Comparison of ENCODE assay signal across 8 cellular contexts in the genomic region with DNA sequence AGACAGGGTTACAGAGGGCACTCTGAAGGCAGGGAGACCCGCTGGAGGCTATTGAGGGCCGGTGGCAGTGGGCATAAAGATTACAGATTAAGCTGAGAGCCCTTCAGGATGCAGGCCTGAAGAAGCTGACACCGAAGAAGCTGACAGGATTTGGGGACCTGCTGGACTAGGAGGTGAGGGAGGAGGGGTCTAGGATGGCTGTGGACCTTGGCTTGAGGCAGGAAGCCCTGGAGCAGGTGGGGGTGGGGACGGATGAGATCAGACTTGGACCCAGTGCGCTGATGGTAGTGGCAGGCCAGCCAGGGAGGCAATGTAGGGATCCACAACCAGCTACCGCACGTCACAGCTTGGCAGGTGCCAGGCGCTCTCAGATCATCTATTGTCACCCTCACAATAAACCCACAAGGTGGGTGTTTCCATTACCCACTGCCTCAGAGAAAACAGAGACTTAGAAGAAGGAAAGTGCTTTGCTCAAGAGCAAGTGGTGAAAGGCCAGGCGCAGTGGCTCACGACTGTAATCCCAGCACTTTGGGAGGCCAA. TPM values are rescaled to one million over a fixed set of nuclear protein-coding genes. Genes with fewer than 3 reads are reported as not detected.
DNase-seq lines count a peak whose midpoint lies in the region; TF ChIP-seq lines count a peak whose summit lies in the region.

No MANE protein-coding gene starts in this region.

- H3K23ac ChIP-seq in trophoblast cell (ENCODE audit: low read length) = no peak overlapping the region

- H3K4me1 ChIP-seq in effector memory CD4-positive, alpha-beta T cell (ENCODE audit: control insufficient read depth, insufficient read depth, low read length, poor library complexity, severe bottlenecking) = peaks cover 21% of the 10 kb centered on the region
- H3K4me1 ChIP-seq in trophoblast cell (ENCODE audit: control insufficient read depth in 1 of 2, insufficient read depth in 2 of 2, low read length in 2 of 2) (peaks cover 31 to 39% of the 10 kb centered on the region in 2 experiments), OCI-LY7 (ENCODE audit: insufficient read depth, low read length, poor library complexity, severe bottlenecking) (peaks cover 11% of the 10 kb centered on the region), A673 (ENCODE audit: insufficient read depth, low read length, poor library complexity, severe bottlenecking) (peaks cover 31% of the 10 kb centered on the region)

- no peaks in the 10 kb centered on the region for H4K20me1 ChIP-seq in OCI-LY7 (ENCODE audit: insufficient read depth, low read length)

- H2AFZ ChIP-seq in trophoblast cell (ENCODE audit: insufficient read depth, low read length, poor library complexity) (no peak overlapping the region), OCI-LY7 (ENCODE audit: low read length) (no peak overlapping the region)

- POLR2A ChIA-PET in OCI-LY7 (lab: Charles Lee) (interaction anchor here (0.6 kb wide), 2 partner anchors 15 to 1926 kb away, joined by 3 to 5 read pairs; no protein-coding TSS in a partner anchor), A673 (lab: Charles Lee; ENCODE audit: low non-redundant PET) (interaction anchor here (0.6 to 0.7 kb wide), 2 partner anchors 22 to 71 kb away, joined by 3 to 7 read pairs; a partner anchor contains a TSS)

- CTCF ChIA-PET in OCI-LY7 (lab: Charles Lee; ENCODE audit: unreplicated experiment) (interaction anchor here (0.7 kb wide), 1 partner anchor 13 kb away, joined by 11 read pairs; no protein-coding TSS in a partner anchor), A673 (lab: Charles Lee) (interaction anchor here (0.6 to 1.4 kb wide), 2 partner anchors 8 to 23 kb away, joined by 3 read pairs; no protein-coding TSS in a partner anchor)

- peak; percentile 41 for DNase-seq in NCI-H82 (lab: John Stamatoyannopoulos, UW)
- no peak for DNase-seq in NCI-H82 treated with DMSO at 0.1 percent for 48 hours (lab: John Stamatoyannopoulos, UW; ENCODE audit: unreplicated experiment)
- DNase-seq in NCI-H345 (lab: John Stamatoyannopoulos, UW) = peak; percentile 37
- DNase-seq in effector memory CD4-positive, alpha-beta T cell = no peak
- DNase-seq in trophoblast cell = no peak
- no peak for DNase-seq in OCI-LY7 (ENCODE audit: low spot score)
- no peak for DNase-seq in A673 (ENCODE audit: low spot score)
- no peak for DNase-seq in OCI-M1 (lab: John Stamatoyannopoulos, UW)

- H3K18ac ChIP-seq in trophoblast cell (ENCODE audit: low read length) = no peak overlapping the region

- no peak overlapping the region for H3K14ac ChIP-seq in trophoblast cell (ENCODE audit: low read length)

- H3K4me3 ChIP-seq in effector memory CD4-positive, alpha-beta T cell (ENCODE audit: insufficient read depth, low read depth, low read length, poor library complexity, severe bottlenecking) = peak overlapping the region; percentile 62
- peak overlapping the region; percentile 23 for H3K4me3 ChIP-seq in trophoblast cell (ENCODE audit: low read depth, low read length)
- no peak overlapping the region for H3K4me3 ChIP-seq in OCI-LY7 (ENCODE audit: low read depth, low read length, poor library complexity, severe bottlenecking)
- no peak overlapping the region for H3K4me3 ChIP-seq in A673 (ENCODE audit: low read depth, low read length, poor library complexity, severe bottlenecking)

- no TSS peak for BruUV-seq in OCI-LY7 (replicated peaks; lab: Mats Ljungman, UMichigan)
- no TSS peak for BruUV-seq in A673 (replicated peaks; lab: Mats Ljungman, UMichigan)

- peaks cover 14% of the 10 kb centered on the region for H3K79me1 ChIP-seq in trophoblast cell (ENCODE audit: low read length)

- H2BK120ac ChIP-seq in trophoblast cell (ENCODE audit: insufficient read depth, low read length, poor library complexity) = no peak overlapping the region

- H3K36me3 ChIP-seq in effector memory CD4-positive, alpha-beta T cell (ENCODE audit: control insufficient read depth, insufficient read depth, low read length) = peaks cover 14% of the 10 kb centered on the region
- H3K36me3 ChIP-seq in trophoblast cell (ENCODE audit: control insufficient read depth in 1 of 2, insufficient read depth in 2 of 2, low read length in 2 of 2) (peaks cover 14 to 16% of the 10 kb centered on the region in 2 experiments), OCI-LY7 (ENCODE audit: insufficient read depth, low read length) (peaks cover 37% of the 10 kb centered on the region), A673 (ENCODE audit: insufficient read depth, low read length, poor library complexity, severe bottlenecking) (peaks cover 12% of the 10 kb centered on the region)

- H3K9me3 ChIP-seq in effector memory CD4-positive, alpha-beta T cell (ENCODE audit: control insufficient read depth, low read length) = no peaks in the 10 kb centered on the region
- H3K9me3 ChIP-seq in trophoblast cell (ENCODE audit: insufficient read depth, low read depth, low read length) = no peaks in the 10 kb centered on the region
- no peaks in the 10 kb centered on the region for H3K9me3 ChIP-seq in OCI-LY7 (ENCODE audit: low read length)
- no peaks in the 10 kb centered on the region for H3K9me3 ChIP-seq in A673 (ENCODE audit: low read depth, low read length, poor library complexity, severe bottlenecking)

- H3K4me2 ChIP-seq in trophoblast cell (ENCODE audit: low read length) (no peak overlapping the region), OCI-LY7 (ENCODE audit: low read length) (no peak overlapping the region)

- H4K8ac ChIP-seq in trophoblast cell (ENCODE audit: low read depth, low read length) = no peak overlapping the region

- H3K4ac ChIP-seq in trophoblast cell (ENCODE audit: low read depth, low read length) = no peak overlapping the region

- WGBS in trophoblast cell (ENCODE audit: extremely low coverage, insufficient coverage, insufficient read length) = no CpG with 5 or more reads among the region's 10 CpGs

- intact Hi-C loops in OCI-LY7 (cut with micrococcal nuclease; ENCODE audit: unreplicated experiment) = no loop called here
- intact Hi-C loops in A673 (cut with micrococcal nuclease; ENCODE audit: unreplicated experiment) = no loop called here

- H3K9ac ChIP-seq in trophoblast cell (ENCODE audit: low read length) = no peak overlapping the region

- peaks cover 2% of the 10 kb centered on the region for H3K79me2 ChIP-seq in trophoblast cell (ENCODE audit: control insufficient read depth, insufficient read depth, low read length, poor library complexity)
- no peaks in the 10 kb centered on the region for H3K79me2 ChIP-seq in OCI-LY7 (ENCODE audit: insufficient read depth, low read depth, low read length)

- H4K12ac ChIP-seq in trophoblast cell (ENCODE audit: low read depth, low read length) = no peak overlapping the region

- no peaks in the 10 kb centered on the region for H3K27me3 ChIP-seq in effector memory CD4-positive, alpha-beta T cell (replicated peaks; ENCODE audit: control insufficient read depth, insufficient read depth, low read length, poor library complexity, severe bottlenecking)
- H3K27me3 ChIP-seq in trophoblast cell (ENCODE audit: insufficient read depth, low read length) (no peaks in the 10 kb centered on the region), A673 (replicated peaks; ENCODE audit: insufficient read depth, low read depth, low read length, poor library complexity) (no peaks in the 10 kb centered on the region)

- H2AK5ac ChIP-seq in trophoblast cell (ENCODE audit: low read length) = no peak overlapping the region

- H4K91ac ChIP-seq in trophoblast cell (ENCODE audit: low read depth, low read length) = no peak overlapping the region

- no peak overlapping the region for H2BK5ac ChIP-seq in trophoblast cell (ENCODE audit: low read depth, low read length, poor library complexity)

- H2BK12ac ChIP-seq in trophoblast cell (ENCODE audit: low read length) = peak overlapping the region; percentile 34

- no peak for TF ChIP-seq CTCF in OCI-LY7 (conservative IDR thresholded peaks at IDR 0.05; ENCODE audit: low read length)
- TF ChIP-seq CTCF in A673 (conservative IDR thresholded peaks at IDR 0.05; ENCODE audit: low read depth, low read length) = no peak

- no peak overlapping the region for H3K27ac ChIP-seq in effector memory CD4-positive, alpha-beta T cell (ENCODE audit: insufficient read depth, low read length, poor library complexity, severe bottlenecking)
- H3K27ac ChIP-seq in trophoblast cell (ENCODE audit: low read depth, low read length) (no peak overlapping the region), OCI-LY7 (ENCODE audit: low read depth, low read length, poor library complexity, severe bottlenecking) (no peak overlapping the region), A673 (ENCODE audit: low read depth, low read length, poor library complexity, severe bottlenecking) (no peak overlapping the region)

- no peaks in the 10 kb centered on the region for H3K9me2 ChIP-seq in OCI-LY7 (ENCODE audit: insufficient read depth, low read length)

RNA-seq across cellular contexts. Expression of a gene that starts 0.9 kb away (rescaled TPM):
- 6.9 and 7.4 TPM in 2 replicates for polyA plus RNA-seq in trophoblast cell (2013)
- total RNA-seq in OCI-LY7 (2014; rRNA removed; shearing (Covaris generic)) = not detected in 2 replicates
- total RNA-seq in OCI-LY7 (2022) (0.13 and 0.59 TPM in 2 replicates), A673 (2021) (45.0 and 51.4 TPM in 2 replicates)

RNA-seq across cellular contexts. Expression of a gene that starts 19.6 kb away (rescaled TPM):
- polyA plus RNA-seq in trophoblast cell (2013) = 23.2 and 23.4 TPM in 2 replicates
- 45.3 and 73.2 TPM in 2 replicates for total RNA-seq in OCI-LY7 (2014; rRNA removed; shearing (Covaris generic))
- total RNA-seq in OCI-LY7 (2022) (73.9 and 87.0 TPM in 2 replicates), A673 (2021) (61.3 and 68.4 TPM in 2 replicates)

RNA-seq across cellular contexts. Expression of a gene that starts 35.0 kb away (rescaled TPM):
- not detected in 2 replicates for polyA plus RNA-seq in trophoblast cell (2013)
- 0.57 TPM in 1 of 2 replicates, not detected in the other for total RNA-seq in OCI-LY7 (2014; rRNA removed; shearing (Covaris generic))
- total RNA-seq in OCI-LY7 (2022) = 1.1 TPM in 1 of 2 replicates, not detected in the other
- total RNA-seq in A673 (2021) = not detected in 2 replicates

RNA-seq across cellular contexts. Expression of a gene that starts 35.7 kb away (rescaled TPM):
- polyA plus RNA-seq in trophoblast cell (2013) = 16.1 and 16.2 TPM in 2 replicates
- 10.4 and 21.8 TPM in 2 replicates for total RNA-seq in OCI-LY7 (2014; rRNA removed; shearing (Covaris generic))
- total RNA-seq in OCI-LY7 (2022) = 27.7 and 30.1 TPM in 2 replicates
- 20.4 and 31.6 TPM in 2 replicates for total RNA-seq in A673 (2021)

Comparison
In these comparisons a context has a peak if more than half of its experiments do, and no peak if none do; other contexts are left out.
1. DNase-seq: peak in NCI-H82 (single experiment) and NCI-H345 (single experiment); none in NCI-H82 treated with DMSO at 0.1 percent for 48 hours (single experiment), effector memory CD4-positive, alpha-beta T cell (0 of 3), trophoblast cell (0 of 2), OCI-LY7 (single experiment), A673 (single experiment) and OCI-M1 (single experiment).
2. H3K4me3 ChIP-seq: peak in effector memory CD4-positive, alpha-beta T cell (single experiment) and trophoblast cell (single experiment); none in OCI-LY7 (single experiment) and A673 (single experiment).
3. RNA of a gene that starts 0.9 kb away (total RNA-seq): 45.0 to 51.4 TPM in A673; 0.13 to 0.59 TPM in OCI-LY7; every median in the first group is over 10 times any median in the second.